Comparison of ENCODE assay signal across 8 cellular contexts in the genomic region with DNA sequence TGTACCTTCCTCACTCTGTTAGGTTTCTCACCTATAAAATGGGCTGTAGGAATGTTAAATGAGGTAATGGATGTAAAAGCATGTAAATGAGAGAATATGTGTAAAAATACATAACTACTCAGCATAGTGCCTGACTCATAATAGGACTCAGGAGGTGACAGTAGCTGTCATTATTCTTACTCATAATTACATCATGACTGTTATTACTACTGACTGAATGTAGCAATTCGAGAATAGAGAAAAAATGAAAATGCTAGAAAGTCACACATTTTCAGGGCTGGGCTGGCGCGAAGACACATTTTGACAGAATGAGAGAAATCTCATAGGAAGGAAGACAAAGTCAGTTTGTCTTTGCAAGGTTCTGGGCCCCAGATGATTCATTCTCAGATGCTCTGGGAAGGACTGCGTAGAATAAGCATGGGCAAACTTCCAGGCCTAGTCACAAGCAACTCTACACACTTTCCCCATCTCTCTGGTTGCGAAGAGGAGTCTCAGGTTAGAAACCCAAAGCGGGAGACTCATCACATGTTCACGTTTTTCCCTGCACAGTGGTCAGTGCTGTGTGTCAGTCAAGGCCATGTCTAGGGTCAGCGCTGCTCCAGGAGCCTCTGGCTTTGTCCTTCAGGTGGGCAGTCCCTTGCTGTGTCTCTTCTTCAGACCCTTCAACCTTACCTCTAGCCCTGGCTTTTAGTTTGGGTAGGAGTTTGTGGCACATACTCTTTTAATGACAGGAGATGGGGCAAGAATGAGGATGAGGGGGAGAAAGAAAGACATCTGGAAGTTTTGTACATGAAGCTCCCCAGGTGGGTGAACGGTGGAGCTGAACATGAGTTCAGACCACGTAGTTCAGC. TPM values are rescaled to one million over a fixed set of nuclear protein-coding genes. Genes with fewer than 3 reads are reported as not detected.
DNase-seq lines count a peak whose midpoint lies in the region; ATAC-seq, FAIRE-seq and TF ChIP-seq lines count a peak whose summit lies in the region.

No MANE protein-coding gene starts in this region.

- H3K4me1 ChIP-seq in astrocyte (ENCODE audit: insufficient read depth, low read length), result peaks cover 41% of the 10 kb centered on the region

- no peaks in the 10 kb centered on the region for H3K36me3 ChIP-seq in astrocyte (ENCODE audit: insufficient read depth, low read length)
- H3K36me3 ChIP-seq in neural cell (ENCODE audit: insufficient read depth, low read length), result no peaks in the 10 kb centered on the region

- peak; percentile 75 for FAIRE-seq in astrocyte (lab: Jason Lieb, UNC)

- no peaks in the 10 kb centered on the region for H3K9me2 ChIP-seq in neural cell (ENCODE audit: insufficient read depth, low read length)

- intact Hi-C loops in activated naive CD4-positive, alpha-beta T cell treated with anti-CD3 and anti-CD28 coated beads for 36 hours (cut with micrococcal nuclease), result loop anchor here (1.0 to 10.0 kb wide), 14 partner anchors 53 to 1485 kb away; partner anchors contain the start of genes CREBL2, DDX47, EMP1 and HEBP1

- TF ChIP-seq CTCF in astrocyte (IDR thresholded peaks at IDR 0.05; ENCODE audit: insufficient read depth, low read depth, low read length) (no peak), neural cell (IDR thresholded peaks at IDR 0.05; ENCODE audit: poor library complexity, severe bottlenecking) (no peak)

- H3K4me1 Mint-ChIP-seq in activated naive CD4-positive, alpha-beta T cell treated with anti-CD3 and anti-CD28 coated beads for 36 hours (ENCODE audit: low read depth), result peaks cover 31% of the 10 kb centered on the region
- H3K4me1 Mint-ChIP-seq in activated naive CD4-positive, alpha-beta T cell treated with anti-CD3 and anti-CD28 coated beads, Interleukin-2, amount 10 ng/mL, durations not matched to agents 7 days and 5 days, result peaks cover 16% of the 10 kb centered on the region
- H3K4me1 Mint-ChIP-seq in astrocyte (ENCODE audit: low read depth, unreplicated experiment), result peaks cover 28% of the 10 kb centered on the region
- H3K4me1 Mint-ChIP-seq in T-helper 17 cell, result peaks cover 5% of the 10 kb centered on the region

- H3K27ac ChIP-seq in astrocyte (ENCODE audit: low read depth, low read length) (peak overlapping the region; percentile 95), neural cell (ENCODE audit: low read length) (peak overlapping the region; percentile 46)

- H2AFZ ChIP-seq in astrocyte (ENCODE audit: low read depth, low read length) (no peak overlapping the region), neural cell (ENCODE audit: low read depth, low read length) (no peak overlapping the region)

- DNase-seq in activated naive CD4-positive, alpha-beta T cell treated with anti-CD3 and anti-CD28 coated beads for 36 hours, result peak; percentile 91
- no peak for DNase-seq in activated naive CD4-positive, alpha-beta T cell treated with anti-CD3 and anti-CD28 coated beads, Interleukin-2, amount 10 ng/mL, durations not matched to agents 7 days and 5 days
- DNase-seq in astrocyte (ENCODE audit: low read depth), result peak; percentile 95
- DNase-seq in retina, result no peak
- DNase-seq in NCI-H526 treated with DMSO at 0.1 percent for 48 hours (lab: John Stamatoyannopoulos, UW), result no peak
- no peak for DNase-seq in T-helper 17 cell

- no peaks in the 10 kb centered on the region for H3F3A ChIP-seq in neural cell (ENCODE audit: insufficient read depth, low read length, poor library complexity, severe bottlenecking)

- H4K20me1 ChIP-seq in astrocyte (ENCODE audit: insufficient read depth, low read length) (no peaks in the 10 kb centered on the region), neural cell (ENCODE audit: insufficient read depth) (no peaks in the 10 kb centered on the region)

- no peak for TF ChIP-seq RAD21 in neural cell (conservative IDR thresholded peaks at IDR 0.05)

- ATAC-seq in HG03432 (IDR thresholded peaks at IDR 0.05; ENCODE audit: unreplicated experiment), result peak; percentile 86
- ATAC-seq in T-helper 17 cell, result no peak

- H3K4me2 ChIP-seq in astrocyte (ENCODE audit: low read length), result peak overlapping the region; percentile 66
- H3K4me2 ChIP-seq in neural cell (ENCODE audit: low read length), result no peak overlapping the region

- H3K9me3 ChIP-seq in astrocyte (ENCODE audit: insufficient read depth, low read depth, low read length) (no peaks in the 10 kb centered on the region), neural cell (ENCODE audit: low read length) (no peaks in the 10 kb centered on the region), T-helper 17 cell (ENCODE audit: control insufficient read depth, low read length, poor library complexity, severe bottlenecking) (no peaks in the 10 kb centered on the region)

- peaks cover 4% of the 10 kb centered on the region for H3K27me3 Mint-ChIP-seq in activated naive CD4-positive, alpha-beta T cell treated with anti-CD3 and anti-CD28 coated beads for 36 hours (ENCODE audit: low read depth)
- H3K27me3 Mint-ChIP-seq in activated naive CD4-positive, alpha-beta T cell treated with anti-CD3 and anti-CD28 coated beads, Interleukin-2, amount 10 ng/mL, durations not matched to agents 7 days and 5 days, result peaks cover 26% of the 10 kb centered on the region
- H3K27me3 Mint-ChIP-seq in astrocyte (ENCODE audit: low read depth, unreplicated experiment) (no peaks in the 10 kb centered on the region), T-helper 17 cell (peaks cover 54% of the 10 kb centered on the region)

- TF ChIP-seq EP300 in neural cell (conservative IDR thresholded peaks at IDR 0.05; ENCODE audit: poor library complexity, severe bottlenecking), result no peak

- no peaks in the 10 kb centered on the region for H3K79me2 ChIP-seq in astrocyte (ENCODE audit: insufficient read depth, low read length)
- H3K79me2 ChIP-seq in neural cell (replicated peaks; ENCODE audit: insufficient read depth, low read length), result no peaks in the 10 kb centered on the region

- H3K9me3 Mint-ChIP-seq in activated naive CD4-positive, alpha-beta T cell treated with anti-CD3 and anti-CD28 coated beads for 36 hours, result no peaks in the 10 kb centered on the region
- H3K9me3 Mint-ChIP-seq in activated naive CD4-positive, alpha-beta T cell treated with anti-CD3 and anti-CD28 coated beads, Interleukin-2, amount 10 ng/mL, durations not matched to agents 7 days and 5 days, result no peaks in the 10 kb centered on the region
- no peaks in the 10 kb centered on the region for H3K9me3 Mint-ChIP-seq in astrocyte (ENCODE audit: unreplicated experiment)

- H3K9ac ChIP-seq in astrocyte (ENCODE audit: low read length) (peak overlapping the region; percentile 80), neural cell (ENCODE audit: low read length) (no peak overlapping the region)

- H3K36me3 Mint-ChIP-seq in activated naive CD4-positive, alpha-beta T cell treated with anti-CD3 and anti-CD28 coated beads for 36 hours (ENCODE audit: low read depth), result no peaks in the 10 kb centered on the region
- H3K36me3 Mint-ChIP-seq in activated naive CD4-positive, alpha-beta T cell treated with anti-CD3 and anti-CD28 coated beads, Interleukin-2, amount 10 ng/mL, durations not matched to agents 7 days and 5 days, result no peaks in the 10 kb centered on the region
- H3K36me3 Mint-ChIP-seq in astrocyte (ENCODE audit: low read depth, unreplicated experiment), result peaks cover 2% of the 10 kb centered on the region
- H3K36me3 Mint-ChIP-seq in T-helper 17 cell (ENCODE audit: low read depth), result peaks cover 2% of the 10 kb centered on the region

- CTCF ChIA-PET in activated naive CD4-positive, alpha-beta T cell treated with anti-CD3 and anti-CD28 coated beads for 36 hours (lab: Charles Lee), result interaction anchor here (0.9 to 1.3 kb wide), 4 partner anchors 17 to 203 kb away, joined by 3 to 4 read pairs (median 3); no protein-coding TSS in a partner anchor
- CTCF ChIA-PET in activated naive CD4-positive, alpha-beta T cell treated with anti-CD3 and anti-CD28 coated beads, Interleukin-2, amount 10 ng/mL, durations not matched to agents 7 days and 5 days (lab: Charles Lee), result no interaction called here

- H3K27ac Mint-ChIP-seq in activated naive CD4-positive, alpha-beta T cell treated with anti-CD3 and anti-CD28 coated beads for 36 hours, result peak overlapping the region; percentile 90
- H3K27ac Mint-ChIP-seq in activated naive CD4-positive, alpha-beta T cell treated with anti-CD3 and anti-CD28 coated beads, Interleukin-2, amount 10 ng/mL, durations not matched to agents 7 days and 5 days, result no peak overlapping the region
- peak overlapping the region; percentile 89 for H3K27ac Mint-ChIP-seq in astrocyte (ENCODE audit: unreplicated experiment)
- H3K27ac Mint-ChIP-seq in T-helper 17 cell, result no peak overlapping the region

- H3K4me3 ChIP-seq in astrocyte (ENCODE audit: insufficient read depth, low read depth, low read length), result peak overlapping the region; percentile 3
- H3K4me3 ChIP-seq in neural cell (ENCODE audit: low read length), result no peak overlapping the region

- no peak overlapping the region for H3K4me3 Mint-ChIP-seq in activated naive CD4-positive, alpha-beta T cell treated with anti-CD3 and anti-CD28 coated beads for 36 hours
- no peak overlapping the region for H3K4me3 Mint-ChIP-seq in activated naive CD4-positive, alpha-beta T cell treated with anti-CD3 and anti-CD28 coated beads, Interleukin-2, amount 10 ng/mL, durations not matched to agents 7 days and 5 days
- H3K4me3 Mint-ChIP-seq in astrocyte (ENCODE audit: unreplicated experiment) (no peak overlapping the region), T-helper 17 cell (no peak overlapping the region)

- H3K27me3 ChIP-seq in astrocyte (ENCODE audit: insufficient read depth, low read length) (no peaks in the 10 kb centered on the region), neural cell (ENCODE audit: insufficient read depth, low read depth, low read length) (no peaks in the 10 kb centered on the region)

TF ChIP-seq in neural cell, 6 proteins besides CTCF, POLR2A, EP300 and RAD21 (continues in another document):
- TF ChIP-seq EZH2 (IDR thresholded peaks at IDR 0.05; ENCODE audit: borderline replicate concordance, insufficient read depth, low read length, poor library complexity, severe bottlenecking) (no peak), MXI1 (conservative IDR thresholded peaks at IDR 0.05; ENCODE audit: poor library complexity, severe bottlenecking) (no peak), SMC3 (conservative IDR thresholded peaks at IDR 0.05; ENCODE audit: poor library complexity) (no peak), POLR2AphosphoS5 (IDR thresholded peaks at IDR 0.05) (no peak), TAF1 (IDR thresholded peaks at IDR 0.05; ENCODE audit: low read depth) (no peak)

RNA-seq across cellular contexts. Expression of gene GPRC5A, which starts 8.4 kb away (rescaled TPM):
- under 1 TPM; 0.24 to 0.64 TPM for total RNA-seq in activated naive CD4-positive, alpha-beta T cell treated with anti-CD3 and anti-CD28 coated beads for 36 hours
- total RNA-seq in astrocyte (4.2 and 12.5 TPM in 2 replicates), T-helper 17 cell (under 1 TPM; 0.02 to 0.26 TPM)
- 0.09 TPM in 1 of 2 replicates, not detected in the other for polyA plus RNA-seq in neural cell
- not detected in 2 replicates for polyA minus RNA-seq in neural cell

RNA-seq across cellular contexts. Expression of gene GPRC5D, which starts 52.2 kb away (rescaled TPM):
- not detected for total RNA-seq in activated naive CD4-positive, alpha-beta T cell treated with anti-CD3 and anti-CD28 coated beads for 36 hours
- total RNA-seq in astrocyte (not detected in 2 replicates), T-helper 17 cell (not detected)
- polyA plus RNA-seq in neural cell, result not detected in 2 replicates
- not detected in 2 replicates for polyA minus RNA-seq in neural cell

Comparison
In these comparisons a context has a peak if more than half of its experiments do, and no peak if none do; other contexts are left out.
1. DNase-seq: peak in activated naive CD4-positive, alpha-beta T cell treated with anti-CD3 and anti-CD28 coated beads for 36 hours (single experiment) and astrocyte (single experiment); none in activated naive CD4-positive, alpha-beta T cell treated with anti-CD3 and anti-CD28 coated beads, Interleukin-2, amount 10 ng/mL, durations not matched to agents 7 days and 5 days (single experiment), retina (single experiment), NCI-H526 treated with DMSO at 0.1 percent for 48 hours (single experiment) and T-helper 17 cell (0 of 3).
2. H3K27ac Mint-ChIP-seq: peak in activated naive CD4-positive, alpha-beta T cell treated with anti-CD3 and anti-CD28 coated beads for 36 hours (single experiment) and astrocyte (single experiment); none in activated naive CD4-positive, alpha-beta T cell treated with anti-CD3 and anti-CD28 coated beads, Interleukin-2, amount 10 ng/mL, durations not matched to agents 7 days and 5 days (single experiment) and T-helper 17 cell (single experiment).